In the genomic region with DNA sequence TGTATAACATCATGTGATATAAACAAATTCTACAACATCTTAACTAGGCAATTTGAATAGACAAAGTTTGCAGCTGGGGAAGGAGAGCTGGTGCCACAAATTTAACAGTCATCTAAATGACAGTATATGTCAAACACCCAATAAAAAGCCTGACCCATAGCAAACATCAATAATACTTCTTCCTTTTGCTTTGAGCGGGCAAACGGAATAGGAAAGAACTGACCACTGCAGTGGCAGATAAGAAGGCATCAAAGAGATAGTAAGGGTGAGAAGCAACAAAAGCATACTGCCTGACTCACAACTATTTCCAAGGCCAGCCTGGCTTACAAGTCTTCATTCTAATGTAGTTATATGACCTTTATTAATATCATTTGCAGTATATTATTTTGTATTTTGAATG, we compare ENCODE assay signal across 1 cellular context.
A peak's percentile ranks its signal among the peaks of the same experiment; 100 is the strongest.
TF ChIP-seq lines count a peak whose summit lies in the region.

No MANE protein-coding gene starts in this region.

TF ChIP-seq in K562, 482 proteins besides CTCF, POLR2A, EP300 and RAD21 (continued from another document and continues in another):
- TF ChIP-seq, protein P1, sequence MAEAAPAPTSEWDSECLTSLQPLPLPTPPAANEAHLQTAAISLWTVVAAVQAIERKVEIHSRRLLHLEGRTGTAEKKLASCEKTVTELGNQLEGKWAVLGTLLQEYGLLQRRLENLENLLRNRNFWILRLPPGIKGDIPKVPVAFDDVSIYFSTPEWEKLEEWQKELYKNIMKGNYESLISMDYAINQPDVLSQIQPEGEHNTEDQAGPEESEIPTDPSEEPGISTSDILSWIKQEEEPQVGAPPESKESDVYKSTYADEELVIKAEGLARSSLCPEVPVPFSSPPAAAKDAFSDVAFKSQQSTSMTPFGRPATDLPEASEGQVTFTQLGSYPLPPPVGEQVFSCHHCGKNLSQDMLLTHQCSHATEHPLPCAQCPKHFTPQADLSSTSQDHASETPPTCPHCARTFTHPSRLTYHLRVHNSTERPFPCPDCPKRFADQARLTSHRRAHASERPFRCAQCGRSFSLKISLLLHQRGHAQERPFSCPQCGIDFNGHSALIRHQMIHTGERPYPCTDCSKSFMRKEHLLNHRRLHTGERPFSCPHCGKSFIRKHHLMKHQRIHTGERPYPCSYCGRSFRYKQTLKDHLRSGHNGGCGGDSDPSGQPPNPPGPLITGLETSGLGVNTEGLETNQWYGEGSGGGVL (CRISPR knock-in tag; IDR thresholded peaks at IDR 0.05): no peak
- TF ChIP-seq STAT5A (IDR thresholded peaks at IDR 0.05; ENCODE audit: borderline replicate concordance, low read length): peak; percentile 32; the same call in 1 of the 2 replicates
- TF ChIP-seq, protein P2, sequence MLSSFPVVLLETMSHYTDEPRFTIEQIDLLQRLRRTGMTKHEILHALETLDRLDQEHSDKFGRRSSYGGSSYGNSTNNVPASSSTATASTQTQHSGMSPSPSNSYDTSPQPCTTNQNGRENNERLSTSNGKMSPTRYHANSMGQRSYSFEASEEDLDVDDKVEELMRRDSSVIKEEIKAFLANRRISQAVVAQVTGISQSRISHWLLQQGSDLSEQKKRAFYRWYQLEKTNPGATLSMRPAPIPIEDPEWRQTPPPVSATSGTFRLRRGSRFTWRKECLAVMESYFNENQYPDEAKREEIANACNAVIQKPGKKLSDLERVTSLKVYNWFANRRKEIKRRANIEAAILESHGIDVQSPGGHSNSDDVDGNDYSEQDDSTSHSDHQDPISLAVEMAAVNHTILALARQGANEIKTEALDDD (IDR thresholded peaks at IDR 0.05): peak; percentile 46; the same call in 1 of the 2 replicates
- no peak for TF ChIP-seq SETDB1 (IDR thresholded peaks at IDR 0.05; ENCODE audit: low read length)
- TF ChIP-seq MAZ (CRISPR knock-in tag; conservative IDR thresholded peaks at IDR 0.05 in 1 of 2, IDR thresholded peaks at IDR 0.05 in 1 of 2): no peak
- TF ChIP-seq, protein P3, sequence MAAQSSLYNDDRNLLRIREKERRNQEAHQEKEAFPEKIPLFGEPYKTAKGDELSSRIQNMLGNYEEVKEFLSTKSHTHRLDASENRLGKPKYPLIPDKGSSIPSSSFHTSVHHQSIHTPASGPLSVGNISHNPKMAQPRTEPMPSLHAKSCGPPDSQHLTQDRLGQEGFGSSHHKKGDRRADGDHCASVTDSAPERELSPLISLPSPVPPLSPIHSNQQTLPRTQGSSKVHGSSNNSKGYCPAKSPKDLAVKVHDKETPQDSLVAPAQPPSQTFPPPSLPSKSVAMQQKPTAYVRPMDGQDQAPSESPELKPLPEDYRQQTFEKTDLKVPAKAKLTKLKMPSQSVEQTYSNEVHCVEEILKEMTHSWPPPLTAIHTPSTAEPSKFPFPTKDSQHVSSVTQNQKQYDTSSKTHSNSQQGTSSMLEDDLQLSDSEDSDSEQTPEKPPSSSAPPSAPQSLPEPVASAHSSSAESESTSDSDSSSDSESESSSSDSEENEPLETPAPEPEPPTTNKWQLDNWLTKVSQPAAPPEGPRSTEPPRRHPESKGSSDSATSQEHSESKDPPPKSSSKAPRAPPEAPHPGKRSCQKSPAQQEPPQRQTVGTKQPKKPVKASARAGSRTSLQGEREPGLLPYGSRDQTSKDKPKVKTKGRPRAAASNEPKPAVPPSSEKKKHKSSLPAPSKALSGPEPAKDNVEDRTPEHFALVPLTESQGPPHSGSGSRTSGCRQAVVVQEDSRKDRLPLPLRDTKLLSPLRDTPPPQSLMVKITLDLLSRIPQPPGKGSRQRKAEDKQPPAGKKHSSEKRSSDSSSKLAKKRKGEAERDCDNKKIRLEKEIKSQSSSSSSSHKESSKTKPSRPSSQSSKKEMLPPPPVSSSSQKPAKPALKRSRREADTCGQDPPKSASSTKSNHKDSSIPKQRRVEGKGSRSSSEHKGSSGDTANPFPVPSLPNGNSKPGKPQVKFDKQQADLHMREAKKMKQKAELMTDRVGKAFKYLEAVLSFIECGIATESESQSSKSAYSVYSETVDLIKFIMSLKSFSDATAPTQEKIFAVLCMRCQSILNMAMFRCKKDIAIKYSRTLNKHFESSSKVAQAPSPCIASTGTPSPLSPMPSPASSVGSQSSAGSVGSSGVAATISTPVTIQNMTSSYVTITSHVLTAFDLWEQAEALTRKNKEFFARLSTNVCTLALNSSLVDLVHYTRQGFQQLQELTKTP (IDR thresholded peaks at IDR 0.05; ENCODE audit: low read depth in 1 of 2, partially characterized antibody in 2 of 2): peak in 1 of 2 experiments; percentile 33
- TF ChIP-seq SMARCC2 (IDR thresholded peaks at IDR 0.05; ENCODE audit: low read depth): peak; percentile 56; the same call in 1 of the 2 replicates
- TF ChIP-seq, protein P4, sequence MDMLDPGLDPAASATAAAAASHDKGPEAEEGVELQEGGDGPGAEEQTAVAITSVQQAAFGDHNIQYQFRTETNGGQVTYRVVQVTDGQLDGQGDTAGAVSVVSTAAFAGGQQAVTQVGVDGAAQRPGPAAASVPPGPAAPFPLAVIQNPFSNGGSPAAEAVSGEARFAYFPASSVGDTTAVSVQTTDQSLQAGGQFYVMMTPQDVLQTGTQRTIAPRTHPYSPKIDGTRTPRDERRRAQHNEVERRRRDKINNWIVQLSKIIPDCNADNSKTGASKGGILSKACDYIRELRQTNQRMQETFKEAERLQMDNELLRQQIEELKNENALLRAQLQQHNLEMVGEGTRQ (CRISPR knock-in tag; IDR thresholded peaks at IDR 0.05): no peak
- TF ChIP-seq HDAC2 (IDR thresholded peaks at IDR 0.05): 0 out of 2 replicates have a peak, but pooled peaks have one; percentile 43
- TF ChIP-seq, protein P5, sequence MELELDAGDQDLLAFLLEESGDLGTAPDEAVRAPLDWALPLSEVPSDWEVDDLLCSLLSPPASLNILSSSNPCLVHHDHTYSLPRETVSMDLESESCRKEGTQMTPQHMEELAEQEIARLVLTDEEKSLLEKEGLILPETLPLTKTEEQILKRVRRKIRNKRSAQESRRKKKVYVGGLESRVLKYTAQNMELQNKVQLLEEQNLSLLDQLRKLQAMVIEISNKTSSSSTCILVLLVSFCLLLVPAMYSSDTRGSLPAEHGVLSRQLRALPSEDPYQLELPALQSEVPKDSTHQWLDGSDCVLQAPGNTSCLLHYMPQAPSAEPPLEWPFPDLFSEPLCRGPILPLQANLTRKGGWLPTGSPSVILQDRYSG (tag; conservative IDR thresholded peaks at IDR 0.05; ENCODE audit: low read depth): no peak
- TF ChIP-seq SNRNP70 (optimal IDR thresholded peaks at IDR 0.05; ENCODE audit: low read depth, low read length): no peak
- peak; percentile 72; the same call in 1 of the 2 replicates for TF ChIP-seq CC2D1A (IDR thresholded peaks at IDR 0.05)
- TF ChIP-seq GATA2 (CRISPR knock-in tag; IDR thresholded peaks at IDR 0.05): no peak
- TF ChIP-seq TCF3 (CRISPR knock-in tag; IDR thresholded peaks at IDR 0.05): peak; percentile 75
- no peak for TF ChIP-seq SNIP1 (IDR thresholded peaks at IDR 0.05; ENCODE audit: low read depth)
- TF ChIP-seq, protein P6, sequence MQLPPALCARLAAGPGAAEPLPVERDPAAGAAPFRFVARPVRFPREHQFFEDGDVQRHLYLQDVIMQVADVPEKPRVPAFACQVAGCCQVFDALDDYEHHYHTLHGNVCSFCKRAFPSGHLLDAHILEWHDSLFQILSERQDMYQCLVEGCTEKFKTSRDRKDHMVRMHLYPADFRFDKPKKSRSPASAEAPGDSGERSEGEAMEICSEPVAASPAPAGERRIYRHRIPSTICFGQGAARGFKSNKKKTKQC (CRISPR knock-in tag; IDR thresholded peaks at IDR 0.05): no peak
- TF ChIP-seq, protein P7, sequence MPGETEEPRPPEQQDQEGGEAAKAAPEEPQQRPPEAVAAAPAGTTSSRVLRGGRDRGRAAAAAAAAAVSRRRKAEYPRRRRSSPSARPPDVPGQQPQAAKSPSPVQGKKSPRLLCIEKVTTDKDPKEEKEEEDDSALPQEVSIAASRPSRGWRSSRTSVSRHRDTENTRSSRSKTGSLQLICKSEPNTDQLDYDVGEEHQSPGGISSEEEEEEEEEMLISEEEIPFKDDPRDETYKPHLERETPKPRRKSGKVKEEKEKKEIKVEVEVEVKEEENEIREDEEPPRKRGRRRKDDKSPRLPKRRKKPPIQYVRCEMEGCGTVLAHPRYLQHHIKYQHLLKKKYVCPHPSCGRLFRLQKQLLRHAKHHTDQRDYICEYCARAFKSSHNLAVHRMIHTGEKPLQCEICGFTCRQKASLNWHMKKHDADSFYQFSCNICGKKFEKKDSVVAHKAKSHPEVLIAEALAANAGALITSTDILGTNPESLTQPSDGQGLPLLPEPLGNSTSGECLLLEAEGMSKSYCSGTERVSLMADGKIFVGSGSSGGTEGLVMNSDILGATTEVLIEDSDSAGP (CRISPR knock-in tag; IDR thresholded peaks at IDR 0.05): no peak
- TF ChIP-seq SRF (CRISPR knock-in tag; IDR thresholded peaks at IDR 0.05): no peak
- TF ChIP-seq ZNF175 (CRISPR knock-in tag; IDR thresholded peaks at IDR 0.05; ENCODE audit: low read depth): no peak
- TF ChIP-seq HDGF (IDR thresholded peaks at IDR 0.05): no peak
- TF ChIP-seq, protein P8, sequence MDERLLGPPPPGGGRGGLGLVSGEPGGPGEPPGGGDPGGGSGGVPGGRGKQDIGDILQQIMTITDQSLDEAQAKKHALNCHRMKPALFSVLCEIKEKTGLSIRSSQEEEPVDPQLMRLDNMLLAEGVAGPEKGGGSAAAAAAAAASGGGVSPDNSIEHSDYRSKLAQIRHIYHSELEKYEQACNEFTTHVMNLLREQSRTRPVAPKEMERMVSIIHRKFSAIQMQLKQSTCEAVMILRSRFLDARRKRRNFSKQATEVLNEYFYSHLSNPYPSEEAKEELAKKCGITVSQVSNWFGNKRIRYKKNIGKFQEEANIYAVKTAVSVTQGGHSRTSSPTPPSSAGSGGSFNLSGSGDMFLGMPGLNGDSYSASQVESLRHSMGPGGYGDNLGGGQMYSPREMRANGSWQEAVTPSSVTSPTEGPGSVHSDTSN (CRISPR knock-in tag; IDR thresholded peaks at IDR 0.05; ENCODE audit: low read depth): no peak
- TF ChIP-seq, protein P8 (tag; conservative IDR thresholded peaks at IDR 0.05; ENCODE audit: low read depth): peak; percentile 47; the same call in 1 of the 2 replicates
- TF ChIP-seq CBX8 (IDR thresholded peaks at IDR 0.05; ENCODE audit: borderline replicate concordance, extremely low read depth, low read depth, low read length, poor library complexity, severe bottlenecking): no peak
- TF ChIP-seq SRSF7 (optimal IDR thresholded peaks at IDR 0.05; ENCODE audit: low read depth, low read length): no peak
- TF ChIP-seq NELFE (IDR thresholded peaks at IDR 0.05; ENCODE audit: insufficient read depth, insufficient read length): no peak
- no peak for TF ChIP-seq ZNF589 (CRISPR knock-in tag; IDR thresholded peaks at IDR 0.05; ENCODE audit: low read depth)
- TF ChIP-seq ETV1 (tag; conservative IDR thresholded peaks at IDR 0.05; ENCODE audit: low read depth): peak; percentile 42; the same call in 1 of the 2 replicates
- peak; percentile 75 for TF ChIP-seq MEIS2 (IDR thresholded peaks at IDR 0.05; ENCODE audit: partially characterized antibody)
- peak; percentile 95 for TF ChIP-seq TCF7 (IDR thresholded peaks at IDR 0.05; ENCODE audit: borderline replicate concordance)
- TF ChIP-seq, protein P9, sequence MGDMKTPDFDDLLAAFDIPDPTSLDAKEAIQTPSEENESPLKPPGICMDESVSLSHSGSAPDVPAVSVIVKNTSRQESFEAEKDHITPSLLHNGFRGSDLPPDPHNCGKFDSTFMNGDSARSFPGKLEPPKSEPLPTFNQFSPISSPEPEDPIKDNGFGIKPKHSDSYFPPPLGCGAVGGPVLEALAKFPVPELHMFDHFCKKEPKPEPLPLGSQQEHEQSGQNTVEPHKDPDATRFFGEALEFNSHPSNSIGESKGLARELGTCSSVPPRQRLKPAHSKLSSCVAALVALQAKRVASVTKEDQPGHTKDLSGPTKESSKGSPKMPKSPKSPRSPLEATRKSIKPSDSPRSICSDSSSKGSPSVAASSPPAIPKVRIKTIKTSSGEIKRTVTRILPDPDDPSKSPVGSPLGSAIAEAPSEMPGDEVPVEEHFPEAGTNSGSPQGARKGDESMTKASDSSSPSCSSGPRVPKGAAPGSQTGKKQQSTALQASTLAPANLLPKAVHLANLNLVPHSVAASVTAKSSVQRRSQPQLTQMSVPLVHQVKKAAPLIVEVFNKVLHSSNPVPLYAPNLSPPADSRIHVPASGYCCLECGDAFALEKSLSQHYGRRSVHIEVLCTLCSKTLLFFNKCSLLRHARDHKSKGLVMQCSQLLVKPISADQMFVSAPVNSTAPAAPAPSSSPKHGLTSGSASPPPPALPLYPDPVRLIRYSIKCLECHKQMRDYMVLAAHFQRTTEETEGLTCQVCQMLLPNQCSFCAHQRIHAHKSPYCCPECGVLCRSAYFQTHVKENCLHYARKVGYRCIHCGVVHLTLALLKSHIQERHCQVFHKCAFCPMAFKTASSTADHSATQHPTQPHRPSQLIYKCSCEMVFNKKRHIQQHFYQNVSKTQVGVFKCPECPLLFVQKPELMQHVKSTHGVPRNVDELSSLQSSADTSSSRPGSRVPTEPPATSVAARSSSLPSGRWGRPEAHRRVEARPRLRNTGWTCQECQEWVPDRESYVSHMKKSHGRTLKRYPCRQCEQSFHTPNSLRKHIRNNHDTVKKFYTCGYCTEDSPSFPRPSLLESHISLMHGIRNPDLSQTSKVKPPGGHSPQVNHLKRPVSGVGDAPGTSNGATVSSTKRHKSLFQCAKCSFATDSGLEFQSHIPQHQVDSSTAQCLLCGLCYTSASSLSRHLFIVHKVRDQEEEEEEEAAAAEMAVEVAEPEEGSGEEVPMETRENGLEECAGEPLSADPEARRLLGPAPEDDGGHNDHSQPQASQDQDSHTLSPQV (IDR thresholded peaks at IDR 0.05): peak; percentile 70; the same call in 1 of the 2 replicates
- TF ChIP-seq POLR2AphosphoS2 (IDR thresholded peaks at IDR 0.05; ENCODE audit: low read length): no peak
- TF ChIP-seq KDM5B (IDR thresholded peaks at IDR 0.05; ENCODE audit: insufficient replicate concordance, low read depth, low read length): no peak
- TF ChIP-seq ARID1B (IDR thresholded peaks at IDR 0.05): peak; percentile 87
- no peak for TF ChIP-seq ZNF184 (CRISPR knock-in tag; IDR thresholded peaks at IDR 0.05)
- TF ChIP-seq CBX5 (IDR thresholded peaks at IDR 0.05; ENCODE audit: borderline replicate concordance, low read depth): 0 out of 2 replicates have a peak, but pooled peaks have one; percentile 20
- no peak for TF ChIP-seq ZNF146 (CRISPR knock-in tag; IDR thresholded peaks at IDR 0.05; ENCODE audit: unreplicated experiment)
- TF ChIP-seq ZFPM2 (CRISPR knock-in tag; IDR thresholded peaks at IDR 0.05): no peak
- TF ChIP-seq CBFB (CRISPR knock-in tag; IDR thresholded peaks at IDR 0.05): no peak
- peak in 1 of 2 experiments; percentile 87; a peak in 2 of 3 replicates for TF ChIP-seq CBX3 (IDR thresholded peaks at IDR 0.05; ENCODE audit: borderline replicate concordance in 1 of 2, low read length in 2 of 2)
- TF ChIP-seq HIVEP1 (CRISPR knock-in tag; IDR thresholded peaks at IDR 0.05): no peak
- TF ChIP-seq FUS (optimal IDR thresholded peaks at IDR 0.05; ENCODE audit: low read depth, low read length): no peak
- no peak for TF ChIP-seq ZNF444 (CRISPR knock-in tag; IDR thresholded peaks at IDR 0.05)
- TF ChIP-seq U2AF1 (optimal IDR thresholded peaks at IDR 0.05; ENCODE audit: low read depth, low read length): no peak
- TF ChIP-seq RCOR1 (IDR thresholded peaks at IDR 0.05; ENCODE audit: borderline replicate concordance in 1 of 2, low read depth in 2 of 2, low read length in 2 of 2): peak in 1 of 2 experiments; percentile 85; a peak in 2 of 4 replicates
- peak; percentile 40; the same call in 1 of the 2 replicates for TF ChIP-seq EHMT2 (IDR thresholded peaks at IDR 0.05)
- TF ChIP-seq LEF1 (IDR thresholded peaks at IDR 0.05): peak; percentile 81; the same call in 1 of the 2 replicates
